Comparison of ENCODE assay signal across 9 cellular contexts in genomic region chr17:50864747-50865059, GRCh38. TPM values are rescaled to one million over a fixed set of nuclear protein-coding genes. Genes with fewer than 3 reads are reported as not detected.
DNase-seq lines count a peak whose midpoint lies in the region; ATAC-seq and TF ChIP-seq lines count a peak whose summit lies in the region.
"Had no signal": no experiment of that assay in that cellular context is flagged by ENCODE, and none has a peak within 500 bp of the region (broad histone marks: within the 10 kb centered on the region; RNA-seq: fewer than 3 reads in every experiment).

No MANE protein-coding gene starts in this region.

- ATAC-seq in WTC11 (no peak), gastroesophageal sphincter (no peak), GM18520 (IDR thresholded peaks at IDR 0.05; ENCODE audit: unreplicated experiment) (no peak)

- H2BK5ac ChIP-seq in H9 (ENCODE audit: insufficient read length, low read length), result no peak overlapping the region

- no peak overlapping the region for H2BK120ac ChIP-seq in H9 (ENCODE audit: low read depth, low read length, poor library complexity, severe bottlenecking)

- peak overlapping the region; percentile 97 for H3K4me2 ChIP-seq in H9 (ENCODE audit: insufficient read depth, insufficient read length, low read length)

- peaks cover 7% of the 10 kb centered on the region; the same call in 1 of the 2 replicates for H3K79me2 ChIP-seq in H9 (ENCODE audit: insufficient read depth, low read length)

- no peak overlapping the region for H2AFZ ChIP-seq in H9 (ENCODE audit: low read length)

- no peak for TF ChIP-seq EP300 in gastroesophageal sphincter (IDR thresholded peaks at IDR 0.05)

- peaks cover 3% of the 10 kb centered on the region for H3K79me1 ChIP-seq in H9 (ENCODE audit: insufficient read depth, low read depth, low read length, poor library complexity, severe bottlenecking)

- TF ChIP-seq CTCF in H9 (conservative IDR thresholded peaks at IDR 0.05) (no peak), WTC11 (IDR thresholded peaks at IDR 0.05) (no peak), gastroesophageal sphincter (IDR thresholded peaks at IDR 0.05) (no peak)

- DNase-seq in H9 (no peak), WTC11 (ENCODE audit: low spot score) (no peak), DMS 273 (lab: John Stamatoyannopoulos, UW; ENCODE audit: unreplicated experiment) (no peak), COLO829 (ENCODE audit: low spot score) (no peak)
- DNase-seq in activated effector memory CD4-positive, alpha-beta T cell treated with anti-CD3 and anti-CD28 coated beads, Interleukin-2, amount 50 U/mL, for 16 hours, result no peak

- H3K36me3 Mint-ChIP-seq in H9 (ENCODE audit: insufficient read depth in 1 of 3, low read depth in 3 of 3) (peaks cover 8 to 26% (median 22%) of the 10 kb centered on the region in 3 experiments; a peak in 6 of 7 replicates), WTC11 (peaks cover 11% of the 10 kb centered on the region)

- peaks cover 4% of the 10 kb centered on the region for H3K23me2 ChIP-seq in H9 (ENCODE audit: insufficient read length, low read depth, low read length, poor library complexity, severe bottlenecking)

- WGBS in H9 (ENCODE audit: extremely low coverage, insufficient read length, low lambda C conversion rate), result no CpG with 5 or more reads among the region's 6 CpGs
- 5 to 10% methylated on average over 6 of the region's 6 CpGs for WGBS in gastroesophageal sphincter (ENCODE audit: low coverage in 1 of 2), 2 donors

- H3K9me3 Mint-ChIP-seq in H9, result no peaks in the 10 kb centered on the region; a peak in 2 of 5 replicates
- no peaks in the 10 kb centered on the region for H3K9me3 Mint-ChIP-seq in WTC11

- POLR2A ChIA-PET in WTC11 (lab: Charles Lee), result interaction anchor here (2.1 kb wide), 1 partner anchor 61 kb away, joined by 10 read pairs; no protein-coding TSS in a partner anchor

- H3K27me3 Mint-ChIP-seq in H9 (ENCODE audit: low read depth) (no peaks in the 10 kb centered on the region), WTC11 (ENCODE audit: low read depth) (no peaks in the 10 kb centered on the region)

- H3K4ac ChIP-seq in H9 (ENCODE audit: low read depth, low read length), result no peak overlapping the region

- H3K4me1 ChIP-seq in H9 (ENCODE audit: insufficient read depth, low read length), result no peaks in the 10 kb centered on the region
- H3K4me1 ChIP-seq in gastroesophageal sphincter, result peaks cover 0 to 57% (median 9%) of the 10 kb centered on the region in 3 donors
- H3K4me1 ChIP-seq in skeletal muscle tissue (ENCODE audit: control insufficient read depth in 3 of 3, insufficient read depth in 3 of 3, low read length in 3 of 3), result peaks cover 9 to 14% (median 12%) of the 10 kb centered on the region in 3 donors

- H3K27ac ChIP-seq in H9 (ENCODE audit: insufficient read length, low read depth, low read length), result no peak overlapping the region
- H3K27ac ChIP-seq in gastroesophageal sphincter, result peak overlapping the region; percentile 96 to 100 (median 100)
- peak overlapping the region; percentile 100 for H3K27ac ChIP-seq in skeletal muscle tissue (ENCODE audit: low read depth, low read length)

- peak overlapping the region; percentile 79 for H3K9ac ChIP-seq in H9 (ENCODE audit: extremely low read depth, insufficient read length, low read length)
- peak overlapping the region; percentile 96 to 99 (median 97) for H3K9ac ChIP-seq in skeletal muscle tissue (ENCODE audit: low read depth in 1 of 3, low read length in 3 of 3)

- H4K20me1 ChIP-seq in H9 (ENCODE audit: control insufficient read depth, insufficient read depth, insufficient read length), result no peaks in the 10 kb centered on the region

- peaks cover 0 to 17% of the 10 kb centered on the region in 2 donors for H3K36me3 ChIP-seq in gastroesophageal sphincter
- peaks cover 14 to 17% (median 15%) of the 10 kb centered on the region in 3 donors for H3K36me3 ChIP-seq in skeletal muscle tissue (ENCODE audit: control insufficient read depth in 3 of 3, insufficient read depth in 3 of 3, low read length in 3 of 3)

- H3K18ac ChIP-seq in H9 (ENCODE audit: insufficient read length, low read depth, low read length), result no peak overlapping the region

- H3T11ph ChIP-seq in H9 (ENCODE audit: low read length), result no peak overlapping the region

- H2BK20ac ChIP-seq in H9 (ENCODE audit: low read depth, low read length, poor library complexity, severe bottlenecking), result no peak overlapping the region

- peak overlapping the region; percentile 90 to 100 for H3K4me3 Mint-ChIP-seq in H9
- peak overlapping the region; percentile 96 for H3K4me3 Mint-ChIP-seq in WTC11

- H3K27me3 ChIP-seq in H9 (ENCODE audit: insufficient read depth, low read length) (no peaks in the 10 kb centered on the region), gastroesophageal sphincter (no peaks in the 10 kb centered on the region), skeletal muscle tissue (ENCODE audit: control insufficient read depth in 3 of 3, insufficient read depth in 3 of 3, low read length in 3 of 3) (no peaks in the 10 kb centered on the region)

- H2BK15ac ChIP-seq in H9 (ENCODE audit: low read depth, low read length), result no peak overlapping the region

- H3K23ac ChIP-seq in H9 (ENCODE audit: insufficient read length, low read depth, low read length), result no peak overlapping the region

- peak overlapping the region; percentile 89 to 92 for H3K4me3 ChIP-seq in gastroesophageal sphincter
- peak overlapping the region; percentile 88 to 95 (median 91) for H3K4me3 ChIP-seq in skeletal muscle tissue (ENCODE audit: low read length in 3 of 3)

- H3K9me3 ChIP-seq in H9 (ENCODE audit: control insufficient read depth, low read depth, low read length) (no peaks in the 10 kb centered on the region), gastroesophageal sphincter (no peaks in the 10 kb centered on the region), skeletal muscle tissue (ENCODE audit: control insufficient read depth in 3 of 3, low read length in 3 of 3) (no peaks in the 10 kb centered on the region)

- H2AK5ac ChIP-seq in H9 (ENCODE audit: insufficient read length, low read length), result no peak overlapping the region

- no peak overlapping the region for H2BK12ac ChIP-seq in H9 (ENCODE audit: insufficient read length, low read depth, low read length)

- no peak overlapping the region for H4K8ac ChIP-seq in H9 (replicated peaks; ENCODE audit: insufficient read length, low read depth, low read length)

- TF ChIP-seq POLR2A in gastroesophageal sphincter (IDR thresholded peaks at IDR 0.05), result no peak

- no peak overlapping the region for H3K14ac ChIP-seq in H9 (ENCODE audit: insufficient read depth, low read length)

- H4K91ac ChIP-seq in H9 (ENCODE audit: insufficient read length, low read depth, low read length), result no peak overlapping the region

- H4K5ac ChIP-seq in H9 (ENCODE audit: insufficient read length, low read depth, low read length), result no peak overlapping the region

- H3K27ac Mint-ChIP-seq in H9 (peak overlapping the region; percentile 93 to 99 (median 98); a peak in 5 of 7 replicates), WTC11 (peak overlapping the region; percentile 96)

- H3K4me1 Mint-ChIP-seq in H9 (peaks cover 27 to 33% of the 10 kb centered on the region in 2 experiments), WTC11 (peaks cover 30% of the 10 kb centered on the region)

- no peak overlapping the region for H3K56ac ChIP-seq in H9 (ENCODE audit: insufficient read length, low read depth, low read length)

- CTCF ChIA-PET in WTC11 (lab: Charles Lee), result interaction anchor here (3.3 to 6.0 kb wide), 4 partner anchors 12 to 89 kb away, joined by 25 to 75 read pairs (median 50); no protein-coding TSS in a partner anchor

TF ChIP-seq in WTC11, 78 proteins besides CTCF, POLR2A, EP300 and RAD21 (continues in another document):
- TF ChIP-seq TP53 (CRISPR knock-in tag; IDR thresholded peaks at IDR 0.05) (no peak), E2F5 (CRISPR knock-in tag; IDR thresholded peaks at IDR 0.05) (no peak), PRDM15 (CRISPR knock-in tag; IDR thresholded peaks at IDR 0.05) (no peak)

RNA-seq across cellular contexts. Expression of gene TOB1, which starts 1.5 kb away (rescaled TPM):
- total RNA-seq in H9 (2021) (31.2 and 31.6 TPM in 2 replicates), WTC11 (2021) (33.5 to 37.9 TPM (median 36.0 TPM) in 3 replicates), gastroesophageal sphincter (10 to 100 TPM; 27.8 to 47.2 (median 29.6) TPM), skeletal muscle tissue (27.1 TPM)

RNA-seq across cellular contexts. Expression of gene WFIKKN2, which starts 29.3 kb away (rescaled TPM):
- total RNA-seq in H9 (2021) (1.0 and 1.1 TPM in 2 replicates), WTC11 (2021) (0.07 to 0.11 TPM (median 0.09 TPM) in 3 replicates), gastroesophageal sphincter (under 1 TPM; 0.16 to 0.69 (median 0.36) TPM), skeletal muscle tissue (0.52 TPM)
- total RNA-seq: dermis microvascular lymphatic vessel endothelial cell had no signal
